16 cellular contexts compared by ENCODE assay signal in the genomic region with DNA sequence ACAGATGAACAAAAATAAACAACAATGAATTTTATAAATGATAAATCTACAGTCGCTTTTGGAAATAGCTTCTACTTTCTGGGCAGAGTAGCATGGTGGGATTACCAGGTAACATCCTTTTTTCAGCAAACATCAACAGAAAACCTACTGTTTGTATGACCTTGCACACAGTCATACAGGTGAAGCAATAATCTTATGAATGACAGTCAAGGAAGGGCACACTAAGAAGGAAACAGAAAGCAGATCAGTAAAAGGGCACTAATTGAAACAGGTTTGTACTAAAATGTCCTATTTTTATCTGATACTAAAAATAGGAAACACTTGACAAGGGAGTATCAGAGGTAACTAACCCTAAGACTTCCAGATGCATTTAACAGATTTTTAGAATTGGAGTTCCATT.
DNase-seq lines count a peak whose midpoint lies in the region; ATAC-seq and TF ChIP-seq lines count a peak whose summit lies in the region.
"Had no signal": no experiment of that assay in that cellular context is flagged by ENCODE, and none has a peak within 500 bp of the region (broad histone marks: within the 10 kb centered on the region; RNA-seq: fewer than 3 reads in every experiment).

No MANE protein-coding gene starts in this region.

- no peak overlapping the region for H3K27ac ChIP-seq in GM23338 (ENCODE audit: low read depth)
- H3K27ac ChIP-seq: breast epithelium, RWPE1, uterus had no signal

- H3K4me1 ChIP-seq in GM23338 (ENCODE audit: insufficient read depth): no peaks in the 10 kb centered on the region
- H3K4me1 ChIP-seq: breast epithelium, uterus had no signal

- TF ChIP-seq CTCF in GM23338 (conservative IDR thresholded peaks at IDR 0.05; ENCODE audit: low read depth in 2 of 2) (no peak), lower leg skin (IDR thresholded peaks at IDR 0.05) (no peak)

- H3K4me3 ChIP-seq in GM23338 (no peak overlapping the region), lower leg skin (ENCODE audit: low read depth, poor library complexity, severe bottlenecking) (no peak overlapping the region)
- H3K4me3 ChIP-seq: breast epithelium, uterus had no signal

- no peaks in the 10 kb centered on the region for H3K36me3 ChIP-seq in GM23338 (ENCODE audit: insufficient read depth)
- H3K36me3 ChIP-seq: breast epithelium, uterus had no signal

- H3K4me1 Mint-ChIP-seq in activated T-cell treated with anti-CD3 and anti-CD28 coated beads, Interleukin-2, amount 50 U/mL, for 72 hours (ENCODE audit: low read depth): peaks cover 11% of the 10 kb centered on the region
- H3K4me1 Mint-ChIP-seq in activated T-cell treated with anti-CD3 and anti-CD28 coated beads, Interleukin-2, amount 50 U/mL, for 4 hours (ENCODE audit: low read depth): no peaks in the 10 kb centered on the region
- peaks cover 3% of the 10 kb centered on the region; the same call in 2 of the 3 replicates for H3K4me1 Mint-ChIP-seq in GM23338
- H3K4me1 Mint-ChIP-seq in stimulated activated effector memory CD8-positive, alpha-beta T cell treated with anti-CD3 and anti-CD28 coated beads, Interleukin-12 subunit alpha, Interleukin-12 subunit beta, amount 100 ng/mL, for 72 hours: no peaks in the 10 kb centered on the region

- H3K9me3 Mint-ChIP-seq in activated T-cell treated with anti-CD3 and anti-CD28 coated beads, Interleukin-2, amount 50 U/mL, for 72 hours: peaks cover 0 to 3% of the 10 kb centered on the region in 2 donors
- no peaks in the 10 kb centered on the region for H3K9me3 Mint-ChIP-seq in activated T-cell treated with anti-CD3 and anti-CD28 coated beads, Interleukin-2, amount 50 U/mL, for 4 hours
- H3K9me3 Mint-ChIP-seq in GM23338: no peaks in the 10 kb centered on the region; the same call in 2 of the 3 replicates
- no peaks in the 10 kb centered on the region for H3K9me3 Mint-ChIP-seq in stimulated activated effector memory CD8-positive, alpha-beta T cell treated with anti-CD3 and anti-CD28 coated beads, Interleukin-12 subunit alpha, Interleukin-12 subunit beta, amount 100 ng/mL, for 72 hours

- intact Hi-C loops in lower leg skin (cut with DNase I; ENCODE audit: low total_unique reads): no loop called here

- no peaks in the 10 kb centered on the region for H3F3A ChIP-seq in GM23338 (replicated peaks; ENCODE audit: low read depth)

- H3K27ac Mint-ChIP-seq in activated T-cell treated with anti-CD3 and anti-CD28 coated beads, Interleukin-2, amount 50 U/mL, for 72 hours: no peak overlapping the region
- H3K27ac Mint-ChIP-seq in GM23338: no peak overlapping the region; the same call in 1 of the 2 replicates
- H3K27ac Mint-ChIP-seq in stimulated activated effector memory CD8-positive, alpha-beta T cell treated with anti-CD3 and anti-CD28 coated beads, Interleukin-12 subunit alpha, Interleukin-12 subunit beta, amount 100 ng/mL, for 72 hours: no peak overlapping the region

- peaks cover 22% of the 10 kb centered on the region for H3K27me3 Mint-ChIP-seq in activated T-cell treated with anti-CD3 and anti-CD28 coated beads, Interleukin-2, amount 50 U/mL, for 72 hours (ENCODE audit: low read depth)
- H3K27me3 Mint-ChIP-seq in activated T-cell treated with anti-CD3 and anti-CD28 coated beads, Interleukin-2, amount 50 U/mL, for 4 hours (ENCODE audit: low read depth): no peaks in the 10 kb centered on the region
- no peaks in the 10 kb centered on the region for H3K27me3 Mint-ChIP-seq in GM23338 (ENCODE audit: insufficient read depth, low read depth, poor library complexity)

- TF ChIP-seq POLR2A in lower leg skin (IDR thresholded peaks at IDR 0.05): no peak

- peak overlapping the region in 1 of 2 donors; percentile 2 for H3K4me3 Mint-ChIP-seq in activated T-cell treated with anti-CD3 and anti-CD28 coated beads, Interleukin-2, amount 50 U/mL, for 72 hours
- H3K4me3 Mint-ChIP-seq in activated T-cell treated with anti-CD3 and anti-CD28 coated beads, Interleukin-2, amount 50 U/mL, for 4 hours: no peak overlapping the region
- H3K4me3 Mint-ChIP-seq in GM23338: no peak overlapping the region
- no peak overlapping the region for H3K4me3 Mint-ChIP-seq in stimulated activated effector memory CD8-positive, alpha-beta T cell treated with anti-CD3 and anti-CD28 coated beads, Interleukin-12 subunit alpha, Interleukin-12 subunit beta, amount 100 ng/mL, for 72 hours

- 67 to 100% methylated on average over 1 of the region's 1 CpG for WGBS in lower leg skin, 2 donors

- no peaks in the 10 kb centered on the region for H4K20me1 ChIP-seq in GM23338 (replicated peaks; ENCODE audit: insufficient read depth)

- no peak overlapping the region for H3K4me2 ChIP-seq in GM23338

- no peak for DNase-seq in activated T-cell treated with anti-CD3 and anti-CD28 coated beads, Interleukin-2, amount 50 U/mL, for 72 hours
- no peak for DNase-seq in activated T-cell treated with anti-CD3 and anti-CD28 coated beads, Interleukin-2, amount 50 U/mL, for 4 hours
- DNase-seq in GM23338 (ENCODE audit: low spot score): no peak
- peak; percentile 0 for DNase-seq in NAMALWA (ENCODE audit: low spot score)
- DNase-seq in stimulated activated effector memory CD8-positive, alpha-beta T cell treated with anti-CD3 and anti-CD28 coated beads, Interleukin-12 subunit alpha, Interleukin-12 subunit beta, amount 100 ng/mL, for 72 hours (ENCODE audit: low spot score in 2 of 2): no peak
- no peak for DNase-seq in SIG-M5 (lab: John Stamatoyannopoulos, UW)
- no peak for DNase-seq in lower leg skin (ENCODE audit: low spot score in 2 of 2)
- DNase-seq in midbrain (lab: John Stamatoyannopoulos, UW): no peak
- DNase-seq: activated CD4-positive, alpha-beta T cell treated with anti-CD3 and anti-CD28 coated beads, Interleukin-2, amount 50 U/mL, for 1 hour; activated gamma-delta T cell treated with Interleukin-2 at 50 U/mL for 16 hours; kidney; NCI-H446 treated with DMSO at 0.1 percent for 48 hours; stimulated activated CD4-positive, alpha-beta T cell treated with anti-CD3 and anti-CD28 coated beads, Interleukin-2, amount 100 ng/mL, for 24 hours; uterus had no signal

- H3K27me3 ChIP-seq in GM23338 (ENCODE audit: insufficient read depth): no peaks in the 10 kb centered on the region
- H3K27me3 ChIP-seq: uterus had no signal

- no peaks in the 10 kb centered on the region for H3K9me2 ChIP-seq in GM23338 (ENCODE audit: insufficient read depth)

- H3K36me3 Mint-ChIP-seq in activated T-cell treated with anti-CD3 and anti-CD28 coated beads, Interleukin-2, amount 50 U/mL, for 72 hours (ENCODE audit: insufficient read depth in 2 of 2): no peaks in the 10 kb centered on the region
- H3K36me3 Mint-ChIP-seq in activated T-cell treated with anti-CD3 and anti-CD28 coated beads, Interleukin-2, amount 50 U/mL, for 4 hours (ENCODE audit: insufficient read depth): no peaks in the 10 kb centered on the region
- no peaks in the 10 kb centered on the region for H3K36me3 Mint-ChIP-seq in GM23338 (ENCODE audit: low read depth)
- no peaks in the 10 kb centered on the region for H3K36me3 Mint-ChIP-seq in stimulated activated effector memory CD8-positive, alpha-beta T cell treated with anti-CD3 and anti-CD28 coated beads, Interleukin-12 subunit alpha, Interleukin-12 subunit beta, amount 100 ng/mL, for 72 hours

- peak; percentile 76 to 91 for ATAC-seq in activated T-cell treated with anti-CD3 and anti-CD28 coated beads, Interleukin-2, amount 50 U/mL, for 72 hours (replicated peaks in 1 of 2)
- no peak for ATAC-seq in activated T-cell treated with anti-CD3 and anti-CD28 coated beads, Interleukin-2, amount 50 U/mL, for 4 hours
- no peak for ATAC-seq in GM23338
- ATAC-seq in stimulated activated effector memory CD8-positive, alpha-beta T cell treated with anti-CD3 and anti-CD28 coated beads, Interleukin-12 subunit alpha, Interleukin-12 subunit beta, amount 100 ng/mL, for 72 hours: peak; percentile 59

- no peaks in the 10 kb centered on the region for H3K79me2 ChIP-seq in GM23338 (replicated peaks; ENCODE audit: insufficient read depth)

- peak overlapping the region; percentile 19; the same call in 1 of the 2 replicates for H2AFZ ChIP-seq in GM23338

TF ChIP-seq in GM23338, 12 proteins besides CTCF, POLR2A, EP300 and RAD21 (continues in another document):
- TF ChIP-seq POLR2AphosphoS5 (IDR thresholded peaks at IDR 0.05; ENCODE audit: low read depth): no peak
- TF ChIP-seq EZH2phosphoT487 (IDR thresholded peaks at IDR 0.05; ENCODE audit: unreplicated experiment): no peak
- no peak for TF ChIP-seq EZH2 (IDR thresholded peaks at IDR 0.05; ENCODE audit: low read depth, unreplicated experiment)
- TF ChIP-seq, protein P1, sequence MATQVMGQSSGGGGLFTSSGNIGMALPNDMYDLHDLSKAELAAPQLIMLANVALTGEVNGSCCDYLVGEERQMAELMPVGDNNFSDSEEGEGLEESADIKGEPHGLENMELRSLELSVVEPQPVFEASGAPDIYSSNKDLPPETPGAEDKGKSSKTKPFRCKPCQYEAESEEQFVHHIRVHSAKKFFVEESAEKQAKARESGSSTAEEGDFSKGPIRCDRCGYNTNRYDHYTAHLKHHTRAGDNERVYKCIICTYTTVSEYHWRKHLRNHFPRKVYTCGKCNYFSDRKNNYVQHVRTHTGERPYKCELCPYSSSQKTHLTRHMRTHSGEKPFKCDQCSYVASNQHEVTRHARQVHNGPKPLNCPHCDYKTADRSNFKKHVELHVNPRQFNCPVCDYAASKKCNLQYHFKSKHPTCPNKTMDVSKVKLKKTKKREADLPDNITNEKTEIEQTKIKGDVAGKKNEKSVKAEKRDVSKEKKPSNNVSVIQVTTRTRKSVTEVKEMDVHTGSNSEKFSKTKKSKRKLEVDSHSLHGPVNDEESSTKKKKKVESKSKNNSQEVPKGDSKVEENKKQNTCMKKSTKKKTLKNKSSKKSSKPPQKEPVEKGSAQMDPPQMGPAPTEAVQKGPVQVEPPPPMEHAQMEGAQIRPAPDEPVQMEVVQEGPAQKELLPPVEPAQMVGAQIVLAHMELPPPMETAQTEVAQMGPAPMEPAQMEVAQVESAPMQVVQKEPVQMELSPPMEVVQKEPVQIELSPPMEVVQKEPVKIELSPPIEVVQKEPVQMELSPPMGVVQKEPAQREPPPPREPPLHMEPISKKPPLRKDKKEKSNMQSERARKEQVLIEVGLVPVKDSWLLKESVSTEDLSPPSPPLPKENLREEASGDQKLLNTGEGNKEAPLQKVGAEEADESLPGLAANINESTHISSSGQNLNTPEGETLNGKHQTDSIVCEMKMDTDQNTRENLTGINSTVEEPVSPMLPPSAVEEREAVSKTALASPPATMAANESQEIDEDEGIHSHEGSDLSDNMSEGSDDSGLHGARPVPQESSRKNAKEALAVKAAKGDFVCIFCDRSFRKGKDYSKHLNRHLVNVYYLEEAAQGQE (IDR thresholded peaks at IDR 0.05; ENCODE audit: unreplicated experiment): no peak
- no peak for TF ChIP-seq JUNB (IDR thresholded peaks at IDR 0.05; ENCODE audit: unreplicated experiment)

Comparison
In these comparisons a context has a peak if more than half of its experiments do, and no peak if none do; other contexts are left out.
1. ATAC-seq: peak in activated T-cell treated with anti-CD3 and anti-CD28 coated beads, Interleukin-2, amount 50 U/mL, for 72 hours (2 of 2) and stimulated activated effector memory CD8-positive, alpha-beta T cell treated with anti-CD3 and anti-CD28 coated beads, Interleukin-12 subunit alpha, Interleukin-12 subunit beta, amount 100 ng/mL, for 72 hours (single experiment); none in activated T-cell treated with anti-CD3 and anti-CD28 coated beads, Interleukin-2, amount 50 U/mL, for 4 hours (0 of 2) and GM23338 (single experiment).